Comparison of ENCODE assay signal across 1 cellular context in the genomic region with DNA sequence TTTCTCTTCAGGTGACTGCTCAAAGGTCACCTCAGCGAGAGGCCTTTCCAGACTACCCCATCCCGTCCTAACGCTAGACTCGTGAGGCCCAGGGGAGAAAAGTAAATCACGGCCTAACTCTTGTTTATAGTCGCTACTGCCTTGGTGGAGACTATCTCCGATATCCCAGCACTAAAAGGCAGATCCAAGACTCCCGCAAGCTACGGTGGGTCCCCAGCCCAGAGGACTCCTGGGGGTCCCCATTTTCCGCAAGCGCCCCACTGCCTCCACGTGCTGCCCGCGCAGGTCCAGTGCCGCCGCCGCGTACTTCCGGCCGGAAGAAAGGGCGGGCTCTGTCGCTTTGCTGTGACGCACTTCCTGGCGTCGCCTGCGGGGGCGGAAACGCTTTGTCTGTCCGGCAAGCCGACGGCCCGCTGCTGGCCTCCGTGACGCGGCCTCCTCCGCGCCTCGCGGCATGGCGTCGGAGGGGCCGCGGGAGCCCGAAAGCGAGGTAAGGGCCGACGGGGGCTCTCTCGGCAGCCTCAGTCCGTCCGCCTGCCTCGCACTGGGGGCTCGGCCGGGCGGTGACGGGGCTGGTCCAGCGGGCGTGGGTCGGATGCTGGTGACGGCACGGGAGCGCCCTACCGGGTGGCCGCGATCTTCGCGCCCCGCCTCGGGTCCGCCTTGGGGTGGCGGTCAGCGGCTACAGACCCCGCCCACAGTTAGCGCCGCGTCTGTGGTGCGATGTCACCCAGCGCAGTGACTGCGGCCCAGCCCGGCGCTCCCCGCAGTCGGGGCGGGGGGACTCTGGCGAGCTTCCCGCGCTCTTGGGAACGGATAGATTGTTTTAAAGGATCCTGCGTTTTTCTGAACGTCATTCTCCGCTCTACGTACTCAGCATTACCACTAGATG.
TF ChIP-seq lines count a peak whose summit lies in the region.

A gene with protein sequence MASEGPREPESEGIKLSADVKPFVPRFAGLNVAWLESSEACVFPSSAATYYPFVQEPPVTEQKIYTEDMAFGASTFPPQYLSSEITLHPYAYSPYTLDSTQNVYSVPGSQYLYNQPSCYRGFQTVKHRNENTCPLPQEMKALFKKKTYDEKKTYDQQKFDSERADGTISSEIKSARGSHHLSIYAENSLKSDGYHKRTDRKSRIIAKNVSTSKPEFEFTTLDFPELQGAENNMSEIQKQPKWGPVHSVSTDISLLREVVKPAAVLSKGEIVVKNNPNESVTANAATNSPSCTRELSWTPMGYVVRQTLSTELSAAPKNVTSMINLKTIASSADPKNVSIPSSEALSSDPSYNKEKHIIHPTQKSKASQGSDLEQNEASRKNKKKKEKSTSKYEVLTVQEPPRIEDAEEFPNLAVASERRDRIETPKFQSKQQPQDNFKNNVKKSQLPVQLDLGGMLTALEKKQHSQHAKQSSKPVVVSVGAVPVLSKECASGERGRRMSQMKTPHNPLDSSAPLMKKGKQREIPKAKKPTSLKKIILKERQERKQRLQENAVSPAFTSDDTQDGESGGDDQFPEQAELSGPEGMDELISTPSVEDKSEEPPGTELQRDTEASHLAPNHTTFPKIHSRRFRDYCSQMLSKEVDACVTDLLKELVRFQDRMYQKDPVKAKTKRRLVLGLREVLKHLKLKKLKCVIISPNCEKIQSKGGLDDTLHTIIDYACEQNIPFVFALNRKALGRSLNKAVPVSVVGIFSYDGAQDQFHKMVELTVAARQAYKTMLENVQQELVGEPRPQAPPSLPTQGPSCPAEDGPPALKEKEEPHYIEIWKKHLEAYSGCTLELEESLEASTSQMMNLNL (plus strand): TSS at position 378 of the 892 bp plus-strand sequence. CDS start 77 bp downstream, at position 455.

TF ChIP-seq in SK-N-SH treated with all-trans-retinoic acid at 6 μM for 48 hours, 23 proteins besides CTCF, POLR2A, EP300 and RAD21 (continued from another document):
- TF ChIP-seq, protein P1, sequence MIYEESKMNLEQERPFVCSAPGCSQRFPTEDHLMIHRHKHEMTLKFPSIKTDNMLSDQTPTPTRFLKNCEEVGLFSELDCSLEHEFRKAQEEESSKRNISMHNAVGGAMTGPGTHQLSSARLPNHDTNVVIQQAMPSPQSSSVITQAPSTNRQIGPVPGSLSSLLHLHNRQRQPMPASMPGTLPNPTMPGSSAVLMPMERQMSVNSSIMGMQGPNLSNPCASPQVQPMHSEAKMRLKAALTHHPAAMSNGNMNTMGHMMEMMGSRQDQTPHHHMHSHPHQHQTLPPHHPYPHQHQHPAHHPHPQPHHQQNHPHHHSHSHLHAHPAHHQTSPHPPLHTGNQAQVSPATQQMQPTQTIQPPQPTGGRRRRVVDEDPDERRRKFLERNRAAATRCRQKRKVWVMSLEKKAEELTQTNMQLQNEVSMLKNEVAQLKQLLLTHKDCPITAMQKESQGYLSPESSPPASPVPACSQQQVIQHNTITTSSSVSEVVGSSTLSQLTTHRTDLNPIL (CRISPR knock-in tag; IDR thresholded peaks at IDR 0.05; ENCODE audit: low read depth): 0 out of 2 replicates have a peak, but pooled peaks have one; percentile 40
- TF ChIP-seq RARB (CRISPR knock-in tag; IDR thresholded peaks at IDR 0.05): no peak
- TF ChIP-seq ZNF70 (CRISPR knock-in tag; IDR thresholded peaks at IDR 0.05): no peak
- TF ChIP-seq GLIS3 (CRISPR knock-in tag; IDR thresholded peaks at IDR 0.05): 0 out of 2 replicates have a peak, but pooled peaks have one; percentile 57
